In the genomic region with DNA sequence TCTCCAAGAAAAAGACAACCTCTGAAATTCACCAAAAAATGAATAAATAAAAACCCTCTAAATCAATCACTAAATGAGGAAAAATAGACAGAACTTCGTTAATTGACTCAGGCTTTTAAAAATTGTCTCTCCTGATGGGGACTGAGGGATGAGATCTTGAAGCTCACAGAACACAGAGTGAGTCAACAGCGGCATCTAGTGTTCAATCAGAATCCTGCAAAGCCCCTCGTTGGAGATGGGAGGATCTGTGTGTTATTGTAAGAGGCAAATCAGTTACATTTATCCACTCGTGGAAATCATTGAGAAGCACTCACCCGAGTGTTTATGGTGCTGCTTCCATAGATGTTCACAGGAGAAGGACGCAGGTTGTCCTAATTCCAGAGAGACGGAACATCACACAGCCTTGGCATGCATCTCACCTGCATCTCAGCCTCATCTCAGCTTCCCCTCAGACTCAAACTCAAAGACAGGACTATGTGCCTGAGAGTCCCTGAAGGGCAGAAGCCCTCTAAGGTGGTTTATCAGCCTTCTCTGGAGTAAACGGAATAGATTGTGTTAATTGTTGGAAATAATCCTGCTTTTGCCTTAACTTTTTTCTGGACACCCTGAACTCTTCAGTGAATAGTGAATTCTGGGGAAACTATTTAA, we compare ENCODE assay signal across 8 cellular contexts.
DNase-seq lines count a peak whose midpoint lies in the region; ATAC-seq and TF ChIP-seq lines count a peak whose summit lies in the region.

No MANE protein-coding gene starts in this region.

- H3K4me1 ChIP-seq in BE2C (peaks cover 16% of the 10 kb centered on the region), lower lobe of right lung (peaks cover 10% of the 10 kb centered on the region)

- no peaks in the 10 kb centered on the region for H3K27me3 ChIP-seq in BE2C
- no peaks in the 10 kb centered on the region for H3K27me3 ChIP-seq in lower lobe of right lung (ENCODE audit: low read depth)

- H3K9me3 ChIP-seq in BE2C (no peaks in the 10 kb centered on the region), lower lobe of right lung (no peaks in the 10 kb centered on the region)

- H3K36me3 ChIP-seq in BE2C (no peaks in the 10 kb centered on the region), lower lobe of right lung (no peaks in the 10 kb centered on the region)

- DNase-seq in BE2C (peak; percentile 61), NCI-H345 treated with DMSO at 0.1 percent for 48 hours (lab: John Stamatoyannopoulos, UW; ENCODE audit: unreplicated experiment) (peak; percentile 44), dermis microvascular lymphatic vessel endothelial cell (ENCODE audit: low read depth in 2 of 2) (peak; percentile 63 to 80), lower lobe of right lung (no peak)
- peak; percentile 15 for DNase-seq in activated CD4-positive, alpha-beta T cell treated with anti-CD3 and anti-CD28 coated beads for 1 hour
- peak; percentile 9 for DNase-seq in stimulated activated CD8-positive, alpha-beta memory T cell treated with anti-CD3 and anti-CD28 coated beads, Interleukin-15, amount 100 ng/mL, for 24 hours (ENCODE audit: low read depth)

- intact Hi-C loops in lower lobe of right lung (cut with DNase I) = no loop called here

- H3K27ac ChIP-seq in lower lobe of right lung = no peak overlapping the region

- ATAC-seq in GM18873 (IDR thresholded peaks at IDR 0.05; ENCODE audit: low FRiP score, unreplicated experiment) (peak; percentile 72), HG03135 (IDR thresholded peaks at IDR 0.05; ENCODE audit: unreplicated experiment) (peak; percentile 65), lower lobe of right lung (peak; percentile 82 to 92)

- peak; percentile 99 for TF ChIP-seq CTCF in BE2C (IDR thresholded peaks at IDR 0.05; ENCODE audit: low read depth, low read length)
- peak; percentile 94 for TF ChIP-seq CTCF in lower lobe of right lung (IDR thresholded peaks at IDR 0.05)

- H3K4me3 ChIP-seq in BE2C (ENCODE audit: low read depth, low read length) (no peak overlapping the region), lower lobe of right lung (peak overlapping the region; percentile 24)
